2 cellular contexts compared by ENCODE assay signal in genomic region chr17:15941781-15942180, GRCh38.
TF ChIP-seq lines count a peak whose summit lies in the region.

No MANE protein-coding gene starts in this region.

TF ChIP-seq in SK-N-SH treated with all-trans-retinoic acid at 6 μM for 48 hours, 23 proteins besides CTCF, POLR2A, EP300 and RAD21 (continued from another document):
- no peak for TF ChIP-seq CSDC2 (CRISPR knock-in tag; IDR thresholded peaks at IDR 0.05)
- TF ChIP-seq ARNTL (CRISPR knock-in tag; IDR thresholded peaks at IDR 0.05; ENCODE audit: borderline replicate concordance, low read depth) = no peak
- TF ChIP-seq, protein P1, sequence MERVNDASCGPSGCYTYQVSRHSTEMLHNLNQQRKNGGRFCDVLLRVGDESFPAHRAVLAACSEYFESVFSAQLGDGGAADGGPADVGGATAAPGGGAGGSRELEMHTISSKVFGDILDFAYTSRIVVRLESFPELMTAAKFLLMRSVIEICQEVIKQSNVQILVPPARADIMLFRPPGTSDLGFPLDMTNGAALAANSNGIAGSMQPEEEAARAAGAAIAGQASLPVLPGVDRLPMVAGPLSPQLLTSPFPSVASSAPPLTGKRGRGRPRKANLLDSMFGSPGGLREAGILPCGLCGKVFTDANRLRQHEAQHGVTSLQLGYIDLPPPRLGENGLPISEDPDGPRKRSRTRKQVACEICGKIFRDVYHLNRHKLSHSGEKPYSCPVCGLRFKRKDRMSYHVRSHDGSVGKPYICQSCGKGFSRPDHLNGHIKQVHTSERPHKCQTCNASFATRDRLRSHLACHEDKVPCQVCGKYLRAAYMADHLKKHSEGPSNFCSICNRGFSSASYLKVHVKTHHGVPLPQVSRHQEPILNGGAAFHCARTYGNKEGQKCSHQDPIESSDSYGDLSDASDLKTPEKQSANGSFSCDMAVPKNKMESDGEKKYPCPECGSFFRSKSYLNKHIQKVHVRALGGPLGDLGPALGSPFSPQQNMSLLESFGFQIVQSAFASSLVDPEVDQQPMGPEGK (CRISPR knock-in tag; IDR thresholded peaks at IDR 0.05; ENCODE audit: borderline replicate concordance) = no peak
- TF ChIP-seq, protein P2, sequence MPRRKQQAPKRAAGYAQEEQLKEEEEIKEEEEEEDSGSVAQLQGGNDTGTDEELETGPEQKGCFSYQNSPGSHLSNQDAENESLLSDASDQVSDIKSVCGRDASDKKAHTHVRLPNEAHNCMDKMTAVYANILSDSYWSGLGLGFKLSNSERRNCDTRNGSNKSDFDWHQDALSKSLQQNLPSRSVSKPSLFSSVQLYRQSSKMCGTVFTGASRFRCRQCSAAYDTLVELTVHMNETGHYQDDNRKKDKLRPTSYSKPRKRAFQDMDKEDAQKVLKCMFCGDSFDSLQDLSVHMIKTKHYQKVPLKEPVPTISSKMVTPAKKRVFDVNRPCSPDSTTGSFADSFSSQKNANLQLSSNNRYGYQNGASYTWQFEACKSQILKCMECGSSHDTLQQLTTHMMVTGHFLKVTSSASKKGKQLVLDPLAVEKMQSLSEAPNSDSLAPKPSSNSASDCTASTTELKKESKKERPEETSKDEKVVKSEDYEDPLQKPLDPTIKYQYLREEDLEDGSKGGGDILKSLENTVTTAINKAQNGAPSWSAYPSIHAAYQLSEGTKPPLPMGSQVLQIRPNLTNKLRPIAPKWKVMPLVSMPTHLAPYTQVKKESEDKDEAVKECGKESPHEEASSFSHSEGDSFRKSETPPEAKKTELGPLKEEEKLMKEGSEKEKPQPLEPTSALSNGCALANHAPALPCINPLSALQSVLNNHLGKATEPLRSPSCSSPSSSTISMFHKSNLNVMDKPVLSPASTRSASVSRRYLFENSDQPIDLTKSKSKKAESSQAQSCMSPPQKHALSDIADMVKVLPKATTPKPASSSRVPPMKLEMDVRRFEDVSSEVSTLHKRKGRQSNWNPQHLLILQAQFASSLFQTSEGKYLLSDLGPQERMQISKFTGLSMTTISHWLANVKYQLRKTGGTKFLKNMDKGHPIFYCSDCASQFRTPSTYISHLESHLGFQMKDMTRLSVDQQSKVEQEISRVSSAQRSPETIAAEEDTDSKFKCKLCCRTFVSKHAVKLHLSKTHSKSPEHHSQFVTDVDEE (CRISPR knock-in tag; IDR thresholded peaks at IDR 0.05) = no peak
- no peak for TF ChIP-seq ZNF8 (CRISPR knock-in tag; IDR thresholded peaks at IDR 0.05)
TF ChIP-seq in SK-N-SH treated with all-trans-retinoic acid at 6 μM for 48 hours: peak in this region for 0.

TF ChIP-seq in WTC11, 78 proteins besides CTCF, POLR2A, EP300 and RAD21 (continued from another document):
- TF ChIP-seq AR (CRISPR knock-in tag; IDR thresholded peaks at IDR 0.05) (no peak), CREB1 (CRISPR knock-in tag; IDR thresholded peaks at IDR 0.05) (no peak), ZNF317 (CRISPR knock-in tag; IDR thresholded peaks at IDR 0.05; ENCODE audit: borderline replicate concordance, low read depth) (no peak), NR3C1 (CRISPR knock-in tag; conservative IDR thresholded peaks at IDR 0.05; ENCODE audit: low read depth) (no peak), ZNF281 (CRISPR knock-in tag; IDR thresholded peaks at IDR 0.05) (no peak), CBFB (CRISPR knock-in tag; IDR thresholded peaks at IDR 0.05; ENCODE audit: low read depth) (no peak), FOXP1 (CRISPR knock-in tag; IDR thresholded peaks at IDR 0.05; ENCODE audit: borderline replicate concordance) (no peak), ETV6 (CRISPR knock-in tag; IDR thresholded peaks at IDR 0.05) (no peak), KAT7 (CRISPR knock-in tag; IDR thresholded peaks at IDR 0.05; ENCODE audit: borderline replicate concordance) (no peak), NR1H2 (CRISPR knock-in tag; IDR thresholded peaks at IDR 0.05) (no peak)
